21 cellular contexts compared by ENCODE assay signal in the genomic region with DNA sequence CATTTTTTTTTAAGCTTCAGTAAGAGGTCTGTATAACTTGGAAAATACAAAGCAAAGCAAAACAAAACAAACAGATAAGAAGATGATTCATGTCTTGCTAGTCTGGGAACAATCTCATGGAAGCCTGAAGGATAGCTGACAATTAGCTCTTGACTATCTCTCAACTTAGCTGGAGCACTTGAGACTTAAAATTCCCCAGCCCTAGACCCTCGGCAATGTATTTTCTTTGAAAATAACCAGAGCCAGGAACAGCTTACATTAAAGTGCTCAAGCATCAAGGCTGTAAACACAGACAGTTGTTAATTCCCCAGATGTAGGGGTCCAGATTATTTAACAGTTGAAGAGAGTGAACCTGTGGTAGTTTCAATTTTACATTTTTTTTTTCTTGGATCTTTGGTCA.
DNase-seq lines count a peak whose midpoint lies in the region; ATAC-seq, FAIRE-seq and TF ChIP-seq lines count a peak whose summit lies in the region.
"Had no signal": no experiment of that assay in that cellular context is flagged by ENCODE, and none has a peak within 500 bp of the region (broad histone marks: within the 10 kb centered on the region; RNA-seq: fewer than 3 reads in every experiment).

No MANE protein-coding gene starts in this region.

- H3K4me3 ChIP-seq in bronchial epithelial cell (ENCODE audit: low read depth, low read length) (no peak overlapping the region), muscle layer of colon (ENCODE audit: low read depth in 1 of 2, low read length in 2 of 2) (no peak overlapping the region), stomach (no peak overlapping the region)
- H3K4me3 ChIP-seq: SJCRH30 had no signal

- no peak overlapping the region for H3K9ac ChIP-seq in muscle layer of colon (ENCODE audit: low read length)
- H3K9ac ChIP-seq: KMS-11 had no signal

- H3K27ac ChIP-seq in muscle layer of colon (ENCODE audit: low read depth, low read length) (peak overlapping the region; percentile 66), stomach (peak overlapping the region in 4 of 5 donors; percentile 9 to 83 (median 25))
- H3K27ac ChIP-seq: HL-60, KMS-11, SJCRH30 had no signal

- H3K36me3 ChIP-seq in bronchial epithelial cell (ENCODE audit: control insufficient read depth, insufficient read depth, low read length) (no peaks in the 10 kb centered on the region), muscle layer of colon (ENCODE audit: insufficient read depth, low read length) (no peaks in the 10 kb centered on the region), stomach (no peaks in the 10 kb centered on the region)

- no peaks in the 10 kb centered on the region for H3K9me3 ChIP-seq in muscle layer of colon (ENCODE audit: low read length)
- no peaks in the 10 kb centered on the region for H3K9me3 ChIP-seq in stomach
- H3K9me3 ChIP-seq: SJCRH30 had no signal

- no peak for FAIRE-seq in bronchial epithelial cell (lab: Jason Lieb, UNC)

- DNase-seq in ELF-1 (ENCODE audit: low read depth, low spot score) (peak; percentile 2), bronchial epithelial cell (ENCODE audit: low read depth) (peak; percentile 0), stomach (no peak), SK-N-DZ (ENCODE audit: low spot score) (no peak)
- DNase-seq: ACHN; C1 segment of cervical spinal cord; CD8-positive, alpha-beta memory T cell; DMS79; H7; HFFc6; MV-4-11; NCI-H1694 treated with DMSO at 0.1 percent for 48 hours; NCI-H2227 treated with DMSO at 0.1 percent for 48 hours; NCI-H524; SJCRH30 had no signal

- ATAC-seq in GM19351 (IDR thresholded peaks at IDR 0.05; ENCODE audit: unreplicated experiment) = no peak
- no peak for ATAC-seq in GM19463 (IDR thresholded peaks at IDR 0.05; ENCODE audit: unreplicated experiment)
- no peak for ATAC-seq in GM19324 (IDR thresholded peaks at IDR 0.05; ENCODE audit: low FRiP score, unreplicated experiment)

- no peaks in the 10 kb centered on the region for H3K27me3 ChIP-seq in bronchial epithelial cell (ENCODE audit: control insufficient read depth, insufficient read depth, low read length)
- no peaks in the 10 kb centered on the region for H3K27me3 ChIP-seq in muscle layer of colon (ENCODE audit: control insufficient read depth in 1 of 2, insufficient read depth in 2 of 2, low read length in 2 of 2)
- no peaks in the 10 kb centered on the region for H3K27me3 ChIP-seq in stomach
- H3K27me3 ChIP-seq: SJCRH30 had no signal

- intact Hi-C loops in stomach (cut with DNase I; ENCODE audit: low total_unique reads) = no loop called here

- no peak for TF ChIP-seq POLR2A in stomach (IDR thresholded peaks at IDR 0.05)

- 62 to 70% (median 70%) methylated on average over 1 of the region's 1 CpG for WGBS in stomach, 5 donors

- TF ChIP-seq CTCF in bronchial epithelial cell (IDR thresholded peaks at IDR 0.05; ENCODE audit: insufficient read depth, low read length, severe bottlenecking) (no peak), stomach (IDR thresholded peaks at IDR 0.05) (no peak)

- TF ChIP-seq EP300 in stomach (IDR thresholded peaks at IDR 0.05) = no peak

- H3K4me1 ChIP-seq in muscle layer of colon (ENCODE audit: insufficient read depth, low read length) = peaks cover 79% of the 10 kb centered on the region
- peaks cover 0 to 51% (median 13%) of the 10 kb centered on the region in 4 donors for H3K4me1 ChIP-seq in stomach

Comparison
In these comparisons a context has a peak if more than half of its experiments do, and no peak if none do; other contexts are left out.
1. DNase-seq: peak in ELF-1 (single experiment) and bronchial epithelial cell (single experiment); none in stomach (single experiment) and SK-N-DZ (single experiment).